ENCODE assay signal across 1 cellular context in the genomic region with DNA sequence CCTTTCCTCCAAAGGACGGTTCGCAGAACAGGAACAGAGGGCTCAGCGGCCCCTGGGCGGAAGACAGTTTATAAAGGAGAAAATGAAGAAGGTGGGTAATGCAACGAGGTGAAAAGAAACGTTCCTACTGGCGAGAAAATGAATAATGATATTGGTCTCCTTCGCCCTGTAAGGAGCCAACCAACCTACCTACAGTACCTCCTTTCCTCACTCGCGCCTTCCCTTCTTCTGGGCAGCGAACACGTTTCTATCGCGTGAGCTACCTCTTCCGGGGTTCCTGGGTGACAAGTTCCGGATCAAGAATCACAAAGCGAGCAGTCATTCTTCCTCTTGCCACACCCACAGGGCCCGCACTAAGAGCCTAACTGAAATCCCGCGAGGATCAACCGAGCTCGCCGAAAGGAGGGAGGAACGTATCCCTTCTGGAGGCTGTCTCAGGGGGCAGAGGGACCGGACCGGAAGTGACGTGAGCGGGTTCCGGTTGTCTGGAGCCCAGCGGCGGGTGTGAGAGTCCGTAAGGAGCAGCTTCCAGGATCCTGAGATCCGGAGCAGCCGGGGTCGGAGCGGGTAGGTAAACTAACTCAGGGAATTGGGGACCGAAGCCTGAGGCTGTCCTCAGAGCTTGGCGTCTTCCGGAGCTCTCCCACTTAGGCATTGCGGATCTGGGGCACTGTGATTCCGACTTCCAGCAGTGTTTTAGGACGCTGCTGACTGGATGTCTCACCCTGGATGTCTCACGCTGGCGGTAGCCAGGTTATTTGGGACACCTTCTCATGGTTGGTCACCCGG.
TF ChIP-seq lines count a peak whose summit lies in the region.

PTRH2 (minus strand) TSS at position 249 of the 789 bp plus-strand sequence. CDS start 9,452 bp downstream, outside the sequence.
VMP1 (plus strand) TSS at position 473 of the 789 bp plus-strand sequence. CDS start 23,793 bp downstream, outside the sequence.

TF ChIP-seq in HepG2, 621 proteins besides CTCF, POLR2A, EP300 and RAD21 (continued from another document and continues in another):
- TF ChIP-seq, protein P1, sequence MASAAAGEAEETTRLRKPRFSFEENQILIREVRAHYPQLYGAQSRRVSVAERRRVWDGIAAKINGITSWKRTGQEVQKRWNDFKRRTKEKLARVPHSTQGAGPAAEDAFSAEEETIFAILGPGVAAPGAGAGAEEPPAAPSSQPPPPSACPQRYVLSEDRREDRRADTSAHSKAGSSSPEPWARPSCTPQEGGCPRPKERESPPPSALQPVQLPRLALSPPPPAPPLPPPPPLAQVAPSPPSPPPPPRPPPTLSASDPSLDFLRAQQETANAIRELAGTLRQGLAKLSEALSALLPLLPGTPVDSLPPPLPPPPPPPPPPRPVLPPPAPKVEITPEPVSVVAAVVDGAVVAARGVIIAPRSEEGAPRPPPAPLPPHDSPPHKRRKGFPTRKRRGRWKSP (CRISPR knock-in tag; IDR thresholded peaks at IDR 0.05) = peak; percentile 76; the same call in 1 of the 2 replicates
- TF ChIP-seq ZNF784 (CRISPR knock-in tag; IDR thresholded peaks at IDR 0.05; ENCODE audit: borderline replicate concordance) (peak; percentile 53; the same call in 1 of the 2 replicates), MATR3 (CRISPR knock-in tag; IDR thresholded peaks at IDR 0.05) (no peak), ZC3H4 (CRISPR knock-in tag; IDR thresholded peaks at IDR 0.05; ENCODE audit: borderline replicate concordance) (no peak), NFAT5 (CRISPR knock-in tag; IDR thresholded peaks at IDR 0.05) (0 out of 2 replicates have a peak, but pooled peaks have one; percentile 50), GATA4 (IDR thresholded peaks at IDR 0.05; ENCODE audit: borderline replicate concordance, low read depth) (peak; percentile 21; the same call in 1 of the 2 replicates), ZNF839 (CRISPR knock-in tag; IDR thresholded peaks at IDR 0.05; ENCODE audit: borderline replicate concordance) (no peak), HNRNPUL1 (IDR thresholded peaks at IDR 0.05; ENCODE audit: low read depth, low read length) (no peak), ZNF274 (CRISPR knock-in tag; IDR thresholded peaks at IDR 0.05) (peak; percentile 72; the same call in 1 of the 2 replicates), EEA1 (CRISPR knock-in tag; IDR thresholded peaks at IDR 0.05; ENCODE audit: borderline replicate concordance) (peak; percentile 11; the same call in 1 of the 2 replicates), ARNT2 (CRISPR knock-in tag; IDR thresholded peaks at IDR 0.05; ENCODE audit: low read depth) (peak; percentile 88), ZBTB7A (CRISPR knock-in tag; IDR thresholded peaks at IDR 0.05) (0 out of 2 replicates have a peak, but pooled peaks have one; percentile 38), PRMT3 (CRISPR knock-in tag; IDR thresholded peaks at IDR 0.05; ENCODE audit: borderline replicate concordance, low read depth) (no peak), SMAD1 (CRISPR knock-in tag; IDR thresholded peaks at IDR 0.05; ENCODE audit: borderline replicate concordance, low read depth) (no peak; the same call in 1 of the 2 replicates), BCL3 (CRISPR knock-in tag; IDR thresholded peaks at IDR 0.05) (peak; percentile 12), ZNF737 (CRISPR knock-in tag; IDR thresholded peaks at IDR 0.05; ENCODE audit: borderline replicate concordance) (no peak), ZSCAN31 (CRISPR knock-in tag; IDR thresholded peaks at IDR 0.05; ENCODE audit: low read depth) (0 out of 2 replicates have a peak, but pooled peaks have one; percentile 4), LCORL (IDR thresholded peaks at IDR 0.05) (no peak), LCORL (CRISPR knock-in tag; IDR thresholded peaks at IDR 0.05) (peak; percentile 47; the same call in 1 of the 2 replicates), ZSCAN20 (CRISPR knock-in tag; IDR thresholded peaks at IDR 0.05; ENCODE audit: borderline replicate concordance) (peak; percentile 20; the same call in 1 of the 2 replicates), CENPX (CRISPR knock-in tag; IDR thresholded peaks at IDR 0.05) (no peak), ZNF572 (CRISPR knock-in tag; IDR thresholded peaks at IDR 0.05) (peak; percentile 88; the same call in 1 of the 2 replicates), HNF1A (IDR thresholded peaks at IDR 0.05; ENCODE audit: low read depth) (peak; percentile 9; the same call in 1 of the 2 replicates), HNF1A (CRISPR knock-in tag; IDR thresholded peaks at IDR 0.05; ENCODE audit: borderline replicate concordance) (no peak; the same call in 1 of the 2 replicates)
- TF ChIP-seq, protein P2, sequence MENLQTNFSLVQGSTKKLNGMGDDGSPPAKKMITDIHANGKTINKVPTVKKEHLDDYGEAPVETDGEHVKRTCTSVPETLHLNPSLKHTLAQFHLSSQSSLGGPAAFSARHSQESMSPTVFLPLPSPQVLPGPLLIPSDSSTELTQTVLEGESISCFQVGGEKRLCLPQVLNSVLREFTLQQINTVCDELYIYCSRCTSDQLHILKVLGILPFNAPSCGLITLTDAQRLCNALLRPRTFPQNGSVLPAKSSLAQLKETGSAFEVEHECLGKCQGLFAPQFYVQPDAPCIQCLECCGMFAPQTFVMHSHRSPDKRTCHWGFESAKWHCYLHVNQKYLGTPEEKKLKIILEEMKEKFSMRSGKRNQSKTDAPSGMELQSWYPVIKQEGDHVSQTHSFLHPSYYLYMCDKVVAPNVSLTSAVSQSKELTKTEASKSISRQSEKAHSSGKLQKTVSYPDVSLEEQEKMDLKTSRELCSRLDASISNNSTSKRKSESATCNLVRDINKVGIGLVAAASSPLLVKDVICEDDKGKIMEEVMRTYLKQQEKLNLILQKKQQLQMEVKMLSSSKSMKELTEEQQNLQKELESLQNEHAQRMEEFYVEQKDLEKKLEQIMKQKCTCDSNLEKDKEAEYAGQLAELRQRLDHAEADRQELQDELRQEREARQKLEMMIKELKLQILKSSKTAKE (CRISPR knock-in tag; IDR thresholded peaks at IDR 0.05; ENCODE audit: borderline replicate concordance) = no peak
- TF ChIP-seq, protein P3, sequence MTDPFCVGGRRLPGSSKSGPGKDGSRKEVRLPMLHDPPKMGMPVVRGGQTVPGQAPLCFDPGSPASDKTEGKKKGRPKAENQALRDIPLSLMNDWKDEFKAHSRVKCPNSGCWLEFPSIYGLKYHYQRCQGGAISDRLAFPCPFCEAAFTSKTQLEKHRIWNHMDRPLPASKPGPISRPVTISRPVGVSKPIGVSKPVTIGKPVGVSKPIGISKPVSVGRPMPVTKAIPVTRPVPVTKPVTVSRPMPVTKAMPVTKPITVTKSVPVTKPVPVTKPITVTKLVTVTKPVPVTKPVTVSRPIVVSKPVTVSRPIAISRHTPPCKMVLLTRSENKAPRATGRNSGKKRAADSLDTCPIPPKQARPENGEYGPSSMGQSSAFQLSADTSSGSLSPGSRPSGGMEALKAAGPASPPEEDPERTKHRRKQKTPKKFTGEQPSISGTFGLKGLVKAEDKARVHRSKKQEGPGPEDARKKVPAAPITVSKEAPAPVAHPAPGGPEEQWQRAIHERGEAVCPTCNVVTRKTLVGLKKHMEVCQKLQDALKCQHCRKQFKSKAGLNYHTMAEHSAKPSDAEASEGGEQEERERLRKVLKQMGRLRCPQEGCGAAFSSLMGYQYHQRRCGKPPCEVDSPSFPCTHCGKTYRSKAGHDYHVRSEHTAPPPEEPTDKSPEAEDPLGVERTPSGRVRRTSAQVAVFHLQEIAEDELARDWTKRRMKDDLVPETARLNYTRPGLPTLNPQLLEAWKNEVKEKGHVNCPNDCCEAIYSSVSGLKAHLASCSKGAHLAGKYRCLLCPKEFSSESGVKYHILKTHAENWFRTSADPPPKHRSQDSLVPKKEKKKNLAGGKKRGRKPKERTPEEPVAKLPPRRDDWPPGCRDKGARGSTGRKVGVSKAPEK (CRISPR knock-in tag; IDR thresholded peaks at IDR 0.05; ENCODE audit: borderline replicate concordance) = 0 out of 2 replicates have a peak, but pooled peaks have one; percentile 82
- TF ChIP-seq, protein P4, sequence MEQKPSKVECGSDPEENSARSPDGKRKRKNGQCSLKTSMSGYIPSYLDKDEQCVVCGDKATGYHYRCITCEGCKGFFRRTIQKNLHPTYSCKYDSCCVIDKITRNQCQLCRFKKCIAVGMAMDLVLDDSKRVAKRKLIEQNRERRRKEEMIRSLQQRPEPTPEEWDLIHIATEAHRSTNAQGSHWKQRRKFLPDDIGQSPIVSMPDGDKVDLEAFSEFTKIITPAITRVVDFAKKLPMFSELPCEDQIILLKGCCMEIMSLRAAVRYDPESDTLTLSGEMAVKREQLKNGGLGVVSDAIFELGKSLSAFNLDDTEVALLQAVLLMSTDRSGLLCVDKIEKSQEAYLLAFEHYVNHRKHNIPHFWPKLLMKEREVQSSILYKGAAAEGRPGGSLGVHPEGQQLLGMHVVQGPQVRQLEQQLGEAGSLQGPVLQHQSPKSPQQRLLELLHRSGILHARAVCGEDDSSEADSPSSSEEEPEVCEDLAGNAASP (CRISPR knock-in tag; IDR thresholded peaks at IDR 0.05; ENCODE audit: borderline replicate concordance) = no peak; the same call in 1 of the 2 replicates
- TF ChIP-seq, protein P5, sequence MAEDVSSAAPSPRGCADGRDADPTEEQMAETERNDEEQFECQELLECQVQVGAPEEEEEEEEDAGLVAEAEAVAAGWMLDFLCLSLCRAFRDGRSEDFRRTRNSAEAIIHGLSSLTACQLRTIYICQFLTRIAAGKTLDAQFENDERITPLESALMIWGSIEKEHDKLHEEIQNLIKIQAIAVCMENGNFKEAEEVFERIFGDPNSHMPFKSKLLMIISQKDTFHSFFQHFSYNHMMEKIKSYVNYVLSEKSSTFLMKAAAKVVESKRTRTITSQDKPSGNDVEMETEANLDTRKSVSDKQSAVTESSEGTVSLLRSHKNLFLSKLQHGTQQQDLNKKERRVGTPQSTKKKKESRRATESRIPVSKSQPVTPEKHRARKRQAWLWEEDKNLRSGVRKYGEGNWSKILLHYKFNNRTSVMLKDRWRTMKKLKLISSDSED (CRISPR knock-in tag; IDR thresholded peaks at IDR 0.05) = no peak
